ENCODE assay signal across 9 cellular contexts in genomic region chr12:42588981-42589464, GRCh38. TPM values are rescaled to one million over a fixed set of nuclear protein-coding genes. Genes with fewer than 3 reads are reported as not detected.
DNase-seq lines count a peak whose midpoint lies in the region; ATAC-seq, FAIRE-seq and TF ChIP-seq lines count a peak whose summit lies in the region.
"Had no signal": no experiment of that assay in that cellular context is flagged by ENCODE, and none has a peak within 500 bp of the region (broad histone marks: within the 10 kb centered on the region; RNA-seq: fewer than 3 reads in every experiment).

No MANE protein-coding gene starts in this region.

- CTCF ChIA-PET in activated CD4-positive, alpha-beta T cell treated with anti-CD3 and anti-CD28 coated beads, Interleukin-2, amount 10 ng/mL, durations not matched to agents 7 days and 5 days (lab: Charles Lee) = no interaction called here
- CTCF ChIA-PET in K562 (lab: Yijun Ruan, JAX; ENCODE audit: low intra/inter-chr PET ratio) = no interaction called here

- TF ChIP-seq CTCF in K562 (IDR thresholded peaks at IDR 0.05 in 2 of 3, conservative IDR thresholded peaks at IDR 0.05 in 1 of 3; ENCODE audit: insufficient read depth in 2 of 3, low read depth in 1 of 3, low read length in 3 of 3) (peak; percentile 20 to 35 (median 29); a peak in 3 of 6 replicates), spleen (IDR thresholded peaks at IDR 0.05 in 8 of 11, conservative IDR thresholded peaks at IDR 0.05 in 3 of 11) (peak in 6 of 11 experiments; percentile 20 to 54 (median 25))

- H3K36me3 ChIP-seq in K562 (ENCODE audit: control insufficient read depth, insufficient read depth, low read length) (no peaks in the 10 kb centered on the region), spleen (no peaks in the 10 kb centered on the region)

- in situ Hi-C loops in K562 (cut with MboI) = no loop called here

- POLR2A ChIA-PET in activated CD4-positive, alpha-beta T cell treated with anti-CD3 and anti-CD28 coated beads, Interleukin-2, amount 10 ng/mL, durations not matched to agents 7 days and 5 days (lab: Charles Lee) = no interaction called here
- POLR2A ChIA-PET in K562 (lab: Yijun Ruan, JAX) = interaction anchor here (1.0 to 1.3 kb wide), 2 partner anchors 12 to 15 kb away, joined by 3 read pairs; no protein-coding TSS in a partner anchor

- H3K9me3 Mint-ChIP-seq in activated CD4-positive, alpha-beta T cell treated with anti-CD3 and anti-CD28 coated beads, Interleukin-2, amount 10 ng/mL, durations not matched to agents 7 days and 5 days = no peaks in the 10 kb centered on the region

- no peaks in the 10 kb centered on the region for H3K9me1 ChIP-seq in K562 (ENCODE audit: control insufficient read depth, insufficient read depth, low read length)

- no peak overlapping the region for H2AFZ ChIP-seq in K562 (ENCODE audit: low read depth, low read length)

- TF ChIP-seq POLR2A in K562 (conservative IDR thresholded peaks at IDR 0.05) = no peak
- TF ChIP-seq POLR2A in spleen (IDR thresholded peaks at IDR 0.05) = no peak

- peaks cover 64% of the 10 kb centered on the region for H3K27me3 Mint-ChIP-seq in activated CD4-positive, alpha-beta T cell treated with anti-CD3 and anti-CD28 coated beads, Interleukin-2, amount 10 ng/mL, durations not matched to agents 7 days and 5 days

- peaks cover 21 to 36% of the 10 kb centered on the region in 2 experiments; a peak in 4 of 5 replicates for H3K27me3 ChIP-seq in K562 (ENCODE audit: control insufficient read depth in 2 of 2, insufficient read depth in 2 of 2, low read length in 2 of 2)
- H3K27me3 ChIP-seq in spleen (replicated peaks in 1 of 7) = peaks cover 0 to 76% (median 19%) of the 10 kb centered on the region in 7 donors

- H3K4me1 Mint-ChIP-seq in activated CD4-positive, alpha-beta T cell treated with anti-CD3 and anti-CD28 coated beads, Interleukin-2, amount 10 ng/mL, durations not matched to agents 7 days and 5 days = peaks cover 15% of the 10 kb centered on the region

- no peaks in the 10 kb centered on the region for H4K20me1 ChIP-seq in K562 (replicated peaks; ENCODE audit: control insufficient read depth, insufficient read depth, low read length)

- peak overlapping the region in 1 of 2 experiments; percentile 77; a peak in 1 of 4 replicates for H3K9ac ChIP-seq in K562 (ENCODE audit: insufficient read depth in 1 of 2, low read depth in 2 of 2, low read length in 2 of 2)

- no peak for DNase-seq in activated CD4-positive, alpha-beta T cell treated with anti-CD3 and anti-CD28 coated beads, Interleukin-2, amount 10 ng/mL, durations not matched to agents 7 days and 5 days
- no peak for DNase-seq in activated CD4-positive, alpha-beta T cell treated with anti-CD3 and anti-CD28 coated beads, Interleukin-2, amount 50 U/mL, for 1 hour
- DNase-seq in NCI-H69 (lab: John Stamatoyannopoulos, UW) (peak; percentile 81), K562 (ENCODE audit: extremely low read depth in 1 of 4, low spot score in 3 of 4) (peak; percentile 12 to 31 (median 16)), islet precursor cell (peak; percentile 92), spleen (peak; percentile 79)
- no peak for DNase-seq in stimulated activated CD4-positive, alpha-beta T cell treated with anti-CD3 and anti-CD28 coated beads, Interleukin-2, amount 100 ng/mL, for 48 hours

- WGBS in K562 (ENCODE audit: insufficient coverage, low coverage, missing lambda C conversion rate) = 11% methylated on average over 21 of the region's 38 CpGs
- WGBS in spleen, 5 donors = 0 to 1% (median 1%) methylated on average over 7 to 38 of the region's 38 CpGs

- no peaks in the 10 kb centered on the region for H3K36me3 Mint-ChIP-seq in activated CD4-positive, alpha-beta T cell treated with anti-CD3 and anti-CD28 coated beads, Interleukin-2, amount 10 ng/mL, durations not matched to agents 7 days and 5 days (ENCODE audit: low read depth)

- peak overlapping the region; percentile 63 for H3K4me3 Mint-ChIP-seq in activated CD4-positive, alpha-beta T cell treated with anti-CD3 and anti-CD28 coated beads, Interleukin-2, amount 10 ng/mL, durations not matched to agents 7 days and 5 days

- H3K27ac ChIP-seq in K562 (ENCODE audit: extremely low read depth, low read depth, low read length) = no peak overlapping the region
- peak overlapping the region in 7 of 8 donors; percentile 63 to 84 (median 80) for H3K27ac ChIP-seq in spleen

- BruUV-seq in K562 (replicated peaks; lab: Mats Ljungman, UMichigan) = no TSS peak

- H3K4me1 ChIP-seq in K562 (replicated peaks in 1 of 2; ENCODE audit: control insufficient read depth in 2 of 2, insufficient read depth in 2 of 2, low read length in 2 of 2) (peaks cover 3 to 12% of the 10 kb centered on the region in 2 experiments; a peak in 2 of 5 replicates), spleen (peaks cover 0 to 47% (median 23%) of the 10 kb centered on the region in 6 donors)

- H3K4me2 ChIP-seq in K562 (ENCODE audit: insufficient read depth, low read length) = peak overlapping the region; percentile 66

- peak; percentile 16 for ATAC-seq in HG02588 (IDR thresholded peaks at IDR 0.05; ENCODE audit: unreplicated experiment)
- ATAC-seq in K562 = peak; percentile 71

- no peak for TF ChIP-seq EP300 in K562 (IDR thresholded peaks at IDR 0.05; ENCODE audit: low read length)

- peak; percentile 42 to 45 for TF ChIP-seq RAD21 in K562 (CRISPR knock-in tag; conservative IDR thresholded peaks at IDR 0.05 in 1 of 2, IDR thresholded peaks at IDR 0.05 in 1 of 2)

- H3K79me2 ChIP-seq in K562 (ENCODE audit: control insufficient read depth, insufficient read depth, low read length) = no peaks in the 10 kb centered on the region

- H3K4me3 ChIP-seq in K562 (peak overlapping the region; percentile 28), spleen (peak overlapping the region; percentile 51 to 93 (median 67))

- intact Hi-C loops in K562 (cut with micrococcal nuclease) = no loop called here
- intact Hi-C loops in spleen (cut with DNase I; ENCODE audit: low total_unique reads) = loop anchor here (5.0 kb wide), 1 partner anchor 693 kb away; no protein-coding TSS in a partner anchor

- no peak overlapping the region for H3K27ac Mint-ChIP-seq in activated CD4-positive, alpha-beta T cell treated with anti-CD3 and anti-CD28 coated beads, Interleukin-2, amount 10 ng/mL, durations not matched to agents 7 days and 5 days

- H3K9me3 ChIP-seq in K562 (replicated peaks; ENCODE audit: control insufficient read depth, insufficient read depth, low read depth, low read length) = no peaks in the 10 kb centered on the region
- H3K9me3 ChIP-seq in spleen = no peaks in the 10 kb centered on the region

- no peak for FAIRE-seq in K562 (lab: Jason Lieb, UNC)
- FAIRE-seq: islet of Langerhans had no signal

TF ChIP-seq in K562, 482 proteins besides CTCF, POLR2A, EP300 and RAD21 (continues in another document):
- peak in 1 of 2 experiments; percentile 22 for TF ChIP-seq E2F6 (IDR thresholded peaks at IDR 0.05; ENCODE audit: borderline replicate concordance in 1 of 2, extremely low read depth in 1 of 2, insufficient read depth in 1 of 2, insufficient read length in 1 of 2, low read depth in 1 of 2, low read length in 1 of 2, poor library complexity in 1 of 2, severe bottlenecking in 1 of 2)
- peak; percentile 63; the same call in 1 of the 2 replicates for TF ChIP-seq STAG1 (CRISPR knock-in tag; IDR thresholded peaks at IDR 0.05; ENCODE audit: borderline replicate concordance)
- no peak for TF ChIP-seq ILF3 (IDR thresholded peaks at IDR 0.05; ENCODE audit: borderline replicate concordance)
- TF ChIP-seq ZSCAN29 (IDR thresholded peaks at IDR 0.05) = peak; percentile 98
- TF ChIP-seq SNRNP70 (optimal IDR thresholded peaks at IDR 0.05; ENCODE audit: low read depth, low read length) = no peak
- no peak for TF ChIP-seq ID3 (CRISPR knock-in tag; IDR thresholded peaks at IDR 0.05)
- peak; percentile 73; the same call in 1 of the 2 replicates for TF ChIP-seq ID3 (tag; IDR thresholded peaks at IDR 0.05)
- TF ChIP-seq ETV1 (tag; conservative IDR thresholded peaks at IDR 0.05; ENCODE audit: low read depth) = no peak
- TF ChIP-seq EGR1 (conservative IDR thresholded peaks at IDR 0.05) = peak; percentile 63
- TF ChIP-seq CBX2 (IDR thresholded peaks at IDR 0.05; ENCODE audit: insufficient read depth, low read length, poor library complexity, severe bottlenecking) = no peak
- peak; percentile 32 for TF ChIP-seq PCBP1 (IDR thresholded peaks at IDR 0.05; ENCODE audit: low read depth, low read length, poor library complexity, severe bottlenecking)

RNA-seq across cellular contexts. Expression of gene PRICKLE1, which starts 0.5 kb away (rescaled TPM):
- total RNA-seq in activated CD4-positive, alpha-beta T cell treated with anti-CD3 and anti-CD28 coated beads, Interleukin-2, amount 10 ng/mL, durations not matched to agents 7 days and 5 days = under 1 TPM; 0.15 TPM
- total RNA-seq in K562 (2011; cell fraction: chromatin; rRNA removed; ENCODE audit: low replicate concordance) = 0.76 and 0.93 TPM in 2 replicates
- 0.66 and 0.67 TPM in 2 replicates for total RNA-seq in K562 (2011; cell fraction: nucleolus; rRNA removed)
- total RNA-seq in K562 (2011; cell fraction: nucleoplasm; rRNA removed) = 1.2 and 2.2 TPM in 2 replicates
- total RNA-seq in K562 (2014; rRNA removed) = 0.08 and 0.23 TPM in 2 replicates
- 0.22 and 0.67 TPM in 2 replicates for total RNA-seq in K562 (2014; rRNA removed; fragmentation: Illumina TruSeq; extraction: Trizol)
- total RNA-seq in K562 (2015; rRNA removed; fragmentation: Illumina TruSeq; extraction: Trizol) = 0.60 and 0.65 TPM in 2 replicates
- 0.58 and 0.67 TPM in 2 replicates for total RNA-seq in K562 (2021)
- polyA plus RNA-seq in K562 (2011; rRNA removed) = 0.79 and 0.85 TPM in 2 replicates
- polyA plus RNA-seq in K562 (2011; cell fraction: cytosol; rRNA removed) = 0.34 and 1.2 TPM in 2 replicates
- polyA plus RNA-seq in K562 (2011; cell fraction: nucleus; rRNA removed) = 1.1 and 1.4 TPM in 2 replicates
- polyA plus RNA-seq in K562 (2012) = 0.73 and 0.89 TPM in 2 replicates
- polyA plus RNA-seq in K562 (2014; fragmentation: Illumina TruSeq; extraction: Trizol) = 0.31 and 0.57 TPM in 2 replicates
- under 1 TPM; 0.31 to 0.39 TPM for polyA plus RNA-seq in K562 (2014; fragmentation: Nextera tagmentation; extraction: Ambion mirVana)
- 0.29 and 0.76 TPM in 2 replicates for polyA plus RNA-seq in K562 (2014; rRNA removed)
- polyA minus RNA-seq in K562 (2011; rRNA and poly(A)+ RNA removed) = 2.0 and 9.8 TPM in 2 replicates
- polyA minus RNA-seq in K562 (2011; cell fraction: cytosol; rRNA and poly(A)+ RNA removed) = 3.6 and 10.5 TPM in 2 replicates
- 2.3 and 6.4 TPM in 2 replicates for polyA minus RNA-seq in K562 (2011; cell fraction: nucleus; rRNA and poly(A)+ RNA removed)
- 10 to 100 TPM; 14.4 to 73.0 (median 35.8) TPM for total RNA-seq in spleen
- polyA plus RNA-seq in spleen = 10 to 100 TPM in 1 of 3 donors, 1 to 10 TPM in 2; 5.1 to 11.1 (median 5.4) TPM

Comparison
In these comparisons a context has a peak if more than half of its experiments do, and no peak if none do; other contexts are left out.
1. DNase-seq: peak in NCI-H69 (single experiment), K562 (4 of 4), islet precursor cell (single experiment) and spleen (single experiment); none in activated CD4-positive, alpha-beta T cell treated with anti-CD3 and anti-CD28 coated beads, Interleukin-2, amount 10 ng/mL, durations not matched to agents 7 days and 5 days (single experiment), activated CD4-positive, alpha-beta T cell treated with anti-CD3 and anti-CD28 coated beads, Interleukin-2, amount 50 U/mL, for 1 hour (single experiment) and stimulated activated CD4-positive, alpha-beta T cell treated with anti-CD3 and anti-CD28 coated beads, Interleukin-2, amount 100 ng/mL, for 48 hours (0 of 2).
2. RNA of gene PRICKLE1, which starts 0.5 kb away (total RNA-seq): 14.4 to 73.0 TPM in spleen; 0.08 to 2.2 TPM in K562 and 0.15 TPM in activated CD4-positive, alpha-beta T cell treated with anti-CD3 and anti-CD28 coated beads, Interleukin-2, amount 10 ng/mL, durations not matched to agents 7 days and 5 days; every median in the first group is over 4 times any median in the second.